In genomic region chr2:201129044-201129505, GRCh38 we compare ENCODE assay signal across 8 cellular contexts. TPM values are rescaled to one million over a fixed set of nuclear protein-coding genes. Genes with fewer than 3 reads are reported as not detected.
A peak's percentile ranks its signal among the peaks of the same experiment; 100 is the strongest.
DNase-seq lines count a peak whose midpoint lies in the region; ATAC-seq and TF ChIP-seq lines count a peak whose summit lies in the region.

No MANE protein-coding gene starts in this region.

- no peak overlapping the region for H2BK5ac ChIP-seq in neuronal stem cell (ENCODE audit: low read length)

- intact Hi-C loops in Caco-2 (cut with micrococcal nuclease; ENCODE audit: unreplicated experiment), result no loop called here
- intact Hi-C loops in thyroid gland (cut with DNase I), result no loop called here

- no peak overlapping the region for H2BK15ac ChIP-seq in neuronal stem cell (ENCODE audit: low read length)

- H3K4me2 ChIP-seq in neuronal stem cell (ENCODE audit: insufficient read depth, low read length, poor library complexity, severe bottlenecking), result no peak overlapping the region

- no peak overlapping the region for H2BK120ac ChIP-seq in neuronal stem cell (ENCODE audit: low read depth, low read length)

- H4K8ac ChIP-seq in neuronal stem cell (ENCODE audit: low read depth, low read length), result no peak overlapping the region

- H2BK12ac ChIP-seq in neuronal stem cell (ENCODE audit: low read length), result no peak overlapping the region

- H3K9ac ChIP-seq in neuronal stem cell (ENCODE audit: low read depth, low read length, poor library complexity), result no peak overlapping the region

- H4K91ac ChIP-seq in neuronal stem cell (ENCODE audit: low read depth, low read length, poor library complexity), result no peak overlapping the region

- H3K36me3 Mint-ChIP-seq in Caco-2 (ENCODE audit: insufficient read depth, unreplicated experiment), result peaks cover 38% of the 10 kb centered on the region
- peaks cover 32% of the 10 kb centered on the region for H3K36me3 Mint-ChIP-seq in activated naive CD8-positive, alpha-beta T cell treated with anti-CD3 and anti-CD28 coated beads, Interleukin-2, amount 10 ng/mL, durations not matched to agents 7 days and 5 days

- H3K4me1 ChIP-seq in Caco-2, result peaks cover 73% of the 10 kb centered on the region
- peaks cover 84 to 95% of the 10 kb centered on the region in 2 donors for H3K4me1 ChIP-seq in thyroid gland
- peaks cover 0 to 3% of the 10 kb centered on the region in 2 donors for H3K4me1 ChIP-seq in neuronal stem cell (ENCODE audit: control insufficient read depth in 2 of 2, insufficient read depth in 1 of 2, low read depth in 1 of 2, low read length in 2 of 2)

- no peak overlapping the region for H2AFZ ChIP-seq in neuronal stem cell (ENCODE audit: low read length)

- peaks cover 1% of the 10 kb centered on the region; the same call in 1 of the 2 replicates for H3K36me3 ChIP-seq in Caco-2 (ENCODE audit: control insufficient read depth, insufficient read depth, low read length)
- H3K36me3 ChIP-seq in thyroid gland, result peaks cover 3 to 11% of the 10 kb centered on the region in 2 donors
- H3K36me3 ChIP-seq in neuronal stem cell (replicated peaks in 1 of 2; ENCODE audit: control insufficient read depth in 2 of 2, insufficient read depth in 2 of 2, low read length in 2 of 2), result no peaks in the 10 kb centered on the region

- H3K27me3 Mint-ChIP-seq in Caco-2 (ENCODE audit: insufficient read depth, unreplicated experiment), result no peaks in the 10 kb centered on the region
- H3K27me3 Mint-ChIP-seq in activated naive CD8-positive, alpha-beta T cell treated with anti-CD3 and anti-CD28 coated beads, Interleukin-2, amount 10 ng/mL, durations not matched to agents 7 days and 5 days, result no peaks in the 10 kb centered on the region

- TF ChIP-seq POLR2A in thyroid gland (IDR thresholded peaks at IDR 0.05), result no peak

- H3K4me3 ChIP-seq in Caco-2 (ENCODE audit: low read depth, low read length) (no peak overlapping the region), thyroid gland (replicated peaks in 1 of 3) (no peak overlapping the region), neuronal stem cell (ENCODE audit: low read length in 2 of 2) (no peak overlapping the region)

- peak overlapping the region; percentile 24 for H3K4me3 Mint-ChIP-seq in Caco-2 (ENCODE audit: unreplicated experiment)
- H3K4me3 Mint-ChIP-seq in activated naive CD8-positive, alpha-beta T cell treated with anti-CD3 and anti-CD28 coated beads, Interleukin-2, amount 10 ng/mL, durations not matched to agents 7 days and 5 days, result peak overlapping the region; percentile 73

- H3K4ac ChIP-seq in neuronal stem cell (ENCODE audit: low read length), result no peak overlapping the region

- H3K4me1 Mint-ChIP-seq in Caco-2 (ENCODE audit: low read depth, unreplicated experiment), result peaks cover 58% of the 10 kb centered on the region
- H3K4me1 Mint-ChIP-seq in activated naive CD8-positive, alpha-beta T cell treated with anti-CD3 and anti-CD28 coated beads, Interleukin-2, amount 10 ng/mL, durations not matched to agents 7 days and 5 days, result peaks cover 74% of the 10 kb centered on the region

- H3K9me3 ChIP-seq in Caco-2 (no peaks in the 10 kb centered on the region), thyroid gland (no peaks in the 10 kb centered on the region), neuronal stem cell (replicated peaks in 1 of 2; ENCODE audit: control insufficient read depth in 2 of 2, insufficient read depth in 1 of 2, low read depth in 1 of 2, low read length in 2 of 2) (no peaks in the 10 kb centered on the region)

- DNase-seq in Caco-2 (peak in 1 of 2 experiments; percentile 38), KBM-7 (peak; percentile 49), left lobe of liver (ENCODE audit: low spot score) (no peak), thyroid gland (peak in 1 of 2 donors; percentile 31), NCI-H1417 (lab: John Stamatoyannopoulos, UW) (no peak), neuronal stem cell (ENCODE audit: low spot score) (no peak)
- no peak for DNase-seq in activated naive CD8-positive, alpha-beta T cell treated with anti-CD3 and anti-CD28 coated beads, Interleukin-2, amount 10 ng/mL, durations not matched to agents 7 days and 5 days

- no peak for ATAC-seq in activated naive CD8-positive, alpha-beta T cell treated with anti-CD3 and anti-CD28 coated beads, Interleukin-2, amount 10 ng/mL, durations not matched to agents 7 days and 5 days (ENCODE audit: low read depth)
- ATAC-seq in left lobe of liver (peak; percentile 24), HG02938 (IDR thresholded peaks at IDR 0.05; ENCODE audit: unreplicated experiment) (no peak)

- in situ Hi-C loops in KBM-7 (cut with MboI; ENCODE audit: low pct_unique_long_range_greater_than_20kb, low sequenced_read_pairs), result no loop called here

- CTCF ChIA-PET in Caco-2 (lab: Charles Lee), result no interaction called here

- TF ChIP-seq CTCF in Caco-2 (IDR thresholded peaks at IDR 0.05; ENCODE audit: insufficient read depth in 1 of 2, low read depth in 1 of 2, low read length in 1 of 2, severe bottlenecking in 1 of 2, unreplicated experiment in 1 of 2) (no peak), thyroid gland (IDR thresholded peaks at IDR 0.05) (no peak)

- no peak overlapping the region for H3K18ac ChIP-seq in neuronal stem cell (ENCODE audit: low read length)

- H3K23ac ChIP-seq in neuronal stem cell (ENCODE audit: low read depth, low read length, poor library complexity), result no peak overlapping the region

- no peak overlapping the region for H3K14ac ChIP-seq in neuronal stem cell (ENCODE audit: low read length)

- H2AK5ac ChIP-seq in neuronal stem cell (ENCODE audit: low read depth, low read length), result no peak overlapping the region

- peak overlapping the region; percentile 99 to 100 (median 99) for H3K27ac ChIP-seq in thyroid gland
- H3K27ac ChIP-seq in neuronal stem cell (replicated peaks; ENCODE audit: low read length), result no peak overlapping the region

- POLR2A ChIA-PET in Caco-2 (lab: Charles Lee), result no interaction called here
- POLR2A ChIA-PET in activated naive CD8-positive, alpha-beta T cell treated with anti-CD3 and anti-CD28 coated beads, Interleukin-2, amount 10 ng/mL, durations not matched to agents 7 days and 5 days (lab: Charles Lee), result interaction anchor here (0.7 to 1.5 kb wide), 3 partner anchors 8 to 240 kb away, joined by 3 to 4 read pairs (median 4); partner anchors contain the start of genes NIF3L1 and PPIL3

- no peaks in the 10 kb centered on the region for H3K9me3 Mint-ChIP-seq in Caco-2 (ENCODE audit: unreplicated experiment)
- H3K9me3 Mint-ChIP-seq in activated naive CD8-positive, alpha-beta T cell treated with anti-CD3 and anti-CD28 coated beads, Interleukin-2, amount 10 ng/mL, durations not matched to agents 7 days and 5 days, result no peaks in the 10 kb centered on the region

- H3K27me3 ChIP-seq in Caco-2 (replicated peaks; ENCODE audit: control insufficient read depth, insufficient read depth, low read length) (no peaks in the 10 kb centered on the region), thyroid gland (no peaks in the 10 kb centered on the region), neuronal stem cell (ENCODE audit: control insufficient read depth in 3 of 3, insufficient read depth in 3 of 3, low read depth in 1 of 3, low read length in 3 of 3) (no peaks in the 10 kb centered on the region)

- no TSS peak for BruUV-seq in Caco-2 (replicated peaks; lab: Mats Ljungman, UMichigan)

- H3K79me1 ChIP-seq in neuronal stem cell (ENCODE audit: low read depth, low read length), result no peaks in the 10 kb centered on the region

- peak overlapping the region; percentile 88 for H3K27ac Mint-ChIP-seq in Caco-2 (ENCODE audit: unreplicated experiment)
- H3K27ac Mint-ChIP-seq in activated naive CD8-positive, alpha-beta T cell treated with anti-CD3 and anti-CD28 coated beads, Interleukin-2, amount 10 ng/mL, durations not matched to agents 7 days and 5 days, result peak overlapping the region; percentile 93

- 41 to 42% methylated on average over 4 of the region's 4 CpGs for WGBS in thyroid gland, 2 donors
- WGBS in neuronal stem cell (ENCODE audit: extremely low coverage in 2 of 2, insufficient read length in 2 of 2, insufficient replicate concordance in 1 of 2), 2 donors, result no CpG with 5 or more reads among the region's 4 CpGs

RNA-seq across cellular contexts. Expression of gene CFLAR, which starts 13.1 kb away (rescaled TPM):
- 56.4 and 62.6 TPM in 2 replicates for total RNA-seq in Caco-2 (2022)
- 100 to 1,000 TPM; 139 to 140 TPM for total RNA-seq in activated naive CD8-positive, alpha-beta T cell treated with anti-CD3 and anti-CD28 coated beads, Interleukin-2, amount 10 ng/mL, durations not matched to agents 7 days and 5 days
- total RNA-seq in left lobe of liver, result 73.7 TPM
- 100 to 1,000 TPM; 157 to 492 (median 249) TPM for total RNA-seq in thyroid gland
- polyA plus RNA-seq in neuronal stem cell (2013, experiment 1 of 2), result 3.8 TPM
- polyA plus RNA-seq in neuronal stem cell (2013, experiment 2 of 2), result 4.0 TPM

RNA-seq across cellular contexts. Expression of gene CASP10, which starts 53.9 kb away (rescaled TPM):
- total RNA-seq in Caco-2 (2022), result 5.8 and 5.9 TPM in 2 replicates
- 10 to 100 TPM; 45.2 to 46.1 TPM for total RNA-seq in activated naive CD8-positive, alpha-beta T cell treated with anti-CD3 and anti-CD28 coated beads, Interleukin-2, amount 10 ng/mL, durations not matched to agents 7 days and 5 days
- 5.4 TPM for total RNA-seq in left lobe of liver
- total RNA-seq in thyroid gland, result 10 to 100 TPM; 12.4 to 23.0 (median 20.0) TPM
- 0.10 TPM for polyA plus RNA-seq in neuronal stem cell (2013, experiment 1 of 2)
- 0.17 TPM for polyA plus RNA-seq in neuronal stem cell (2013, experiment 2 of 2)

RNA-seq across cellular contexts. Expression of gene NDUFB3, which starts 57.3 kb away (rescaled TPM):
- total RNA-seq in Caco-2 (2022) (117 and 118 TPM in 2 replicates), left lobe of liver (51.8 TPM), thyroid gland (10 to 100 TPM; 42.4 to 95.2 (median 86.5) TPM)
- total RNA-seq in activated naive CD8-positive, alpha-beta T cell treated with anti-CD3 and anti-CD28 coated beads, Interleukin-2, amount 10 ng/mL, durations not matched to agents 7 days and 5 days, result 100 to 1,000 TPM; 115 to 116 TPM
- polyA plus RNA-seq in neuronal stem cell (2013, experiment 1 of 2), result 120 TPM
- 120 TPM for polyA plus RNA-seq in neuronal stem cell (2013, experiment 2 of 2)

RNA-seq across cellular contexts. Expression of gene HYCC2, which starts 57.6 kb away (rescaled TPM):
- total RNA-seq in Caco-2 (2022) (21.8 and 21.9 TPM in 2 replicates), left lobe of liver (12.1 TPM), thyroid gland (10 to 100 TPM; 19.8 to 32.0 (median 26.0) TPM)
- total RNA-seq in activated naive CD8-positive, alpha-beta T cell treated with anti-CD3 and anti-CD28 coated beads, Interleukin-2, amount 10 ng/mL, durations not matched to agents 7 days and 5 days, result 10 to 100 TPM; 37.0 to 40.5 TPM
- polyA plus RNA-seq in neuronal stem cell (2013, experiment 1 of 2), result 4.2 TPM
- 4.4 TPM for polyA plus RNA-seq in neuronal stem cell (2013, experiment 2 of 2)
